Comparison of ENCODE assay signal across 12 cellular contexts in the genomic region with DNA sequence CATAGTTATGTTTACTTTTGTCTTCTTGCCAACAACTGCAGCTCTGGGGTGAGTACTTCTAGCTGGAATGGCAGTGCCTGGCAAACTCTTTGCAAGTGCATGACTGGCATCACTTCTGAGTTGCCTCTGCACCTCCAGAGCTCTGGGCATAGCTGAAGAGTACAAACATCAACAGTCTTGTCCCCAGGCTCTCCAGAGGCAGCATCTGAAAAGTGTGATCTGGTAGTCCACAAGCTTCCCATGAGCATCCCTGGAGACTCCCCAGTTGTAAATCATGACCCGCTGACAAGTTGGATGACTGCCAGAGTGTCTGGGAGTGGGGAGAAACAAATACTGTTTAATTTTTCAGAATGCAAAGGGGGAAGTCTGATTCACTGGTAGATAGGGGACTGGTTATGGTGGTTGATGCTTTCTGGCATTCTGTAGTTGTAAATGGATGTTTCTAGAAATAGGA.
DNase-seq lines count a peak whose midpoint lies in the region; FAIRE-seq and TF ChIP-seq lines count a peak whose summit lies in the region.
"Had no signal": no experiment of that assay in that cellular context is flagged by ENCODE, and none has a peak within 500 bp of the region (broad histone marks: within the 10 kb centered on the region; RNA-seq: fewer than 3 reads in every experiment).

No MANE protein-coding gene starts in this region.

- peaks cover 0 to 3% of the 10 kb centered on the region in 2 donors for H3K4me1 ChIP-seq in small intestine (ENCODE audit: control insufficient read depth in 2 of 2, insufficient read depth in 1 of 2, low read depth in 1 of 2, low read length in 1 of 2)
- H3K4me1 ChIP-seq: colonic mucosa had no signal

- WGBS in small intestine, 3 donors = 27 to 48% (median 29%) methylated on average over 1 of the region's 1 CpG

- TF ChIP-seq CTCF in cardiac fibroblast (IDR thresholded peaks at IDR 0.05; ENCODE audit: low read depth, low read length) = no peak

- no peak for FAIRE-seq in small intestine (lab: Jason Lieb, UNC)

- peak; percentile 38 for DNase-seq in NCI-H510A treated with DMSO at 0.1 percent for 48 hours (lab: John Stamatoyannopoulos, UW)
- no peak for DNase-seq in NCI-H510A (lab: John Stamatoyannopoulos, UW)
- DNase-seq in NCI-H69 (lab: John Stamatoyannopoulos, UW) = peak; percentile 79
- peak; percentile 22 to 44 for DNase-seq in cardiac fibroblast (ENCODE audit: low read depth in 2 of 2)
- DNase-seq in small intestine = peak; percentile 14
- DNase-seq in caudate nucleus (lab: John Stamatoyannopoulos, UW) = no peak
- DNase-seq in NCI-H1048 (lab: John Stamatoyannopoulos, UW) = no peak
- DNase-seq in NCI-H187 treated with DMSO at 0.1 percent for 48 hours (lab: John Stamatoyannopoulos, UW) = no peak
- DNase-seq: activated CD8-positive, alpha-beta memory T cell treated with anti-CD3 and anti-CD28 coated beads, Interleukin-2, amount 50 U/mL, for 48 hours; colonic mucosa; immature natural killer cell; RPMI8226 had no signal

- H3K27me3 ChIP-seq in small intestine (ENCODE audit: control insufficient read depth in 2 of 2, insufficient read depth in 2 of 2, low read length in 2 of 2) = peaks cover 0 to 2% of the 10 kb centered on the region in 2 donors
- H3K27me3 ChIP-seq: colonic mucosa had no signal

- no peaks in the 10 kb centered on the region for H3K9me3 ChIP-seq in small intestine (ENCODE audit: control insufficient read depth, low read depth)
- H3K9me3 ChIP-seq: colonic mucosa had no signal

- no peaks in the 10 kb centered on the region for H3K36me3 ChIP-seq in small intestine (ENCODE audit: control insufficient read depth in 2 of 2, insufficient read depth in 2 of 2, low read length in 2 of 2)
- H3K36me3 ChIP-seq: colonic mucosa had no signal

- H3K4me3 ChIP-seq in cardiac fibroblast (replicated peaks in 1 of 2; ENCODE audit: low read depth in 2 of 2, low read length in 2 of 2) (no peak overlapping the region), small intestine (ENCODE audit: low read depth in 1 of 2, low read length in 2 of 2) (no peak overlapping the region)
- H3K4me3 ChIP-seq: colonic mucosa had no signal

- H3K27ac ChIP-seq in small intestine (ENCODE audit: low read depth in 1 of 2, low read length in 1 of 2) = no peak overlapping the region
- H3K27ac ChIP-seq in caudate nucleus (ENCODE audit: low read depth, low read length) = no peak overlapping the region
- H3K27ac ChIP-seq: colonic mucosa had no signal

Comparison
In these comparisons a context has a peak if more than half of its experiments do, and no peak if none do; other contexts are left out.
1. DNase-seq: peak in NCI-H510A treated with DMSO at 0.1 percent for 48 hours (single experiment), NCI-H69 (single experiment), cardiac fibroblast (2 of 2) and small intestine (single experiment); none in NCI-H510A (single experiment), caudate nucleus (0 of 61), NCI-H1048 (single experiment) and NCI-H187 treated with DMSO at 0.1 percent for 48 hours (single experiment).